23 cellular contexts compared by ENCODE assay signal in the genomic region with DNA sequence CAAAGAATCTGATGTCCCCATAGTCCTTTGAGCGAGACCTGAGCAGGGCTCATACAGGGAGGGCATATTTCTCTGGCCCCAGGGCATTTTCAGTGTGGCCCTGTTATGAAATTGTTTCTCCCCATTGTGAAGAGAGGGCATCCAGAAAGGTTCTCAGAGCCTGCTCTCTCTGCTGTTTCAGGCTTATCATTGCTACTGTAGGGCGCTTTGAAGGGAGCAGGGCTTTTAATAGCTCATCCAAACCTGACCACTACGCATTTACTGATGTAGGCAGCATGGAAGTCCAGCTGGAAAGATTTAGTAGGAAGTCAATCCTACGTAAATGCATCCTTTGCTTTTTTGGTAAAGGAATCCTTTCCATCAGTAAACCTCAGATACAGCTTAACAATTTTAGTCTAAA.
"Had no signal": no experiment of that assay in that cellular context is flagged by ENCODE, and none has a peak within 500 bp of the region (broad histone marks: within the 10 kb centered on the region; RNA-seq: fewer than 3 reads in every experiment).

No MANE protein-coding gene starts in this region.

- H3K9me3 ChIP-seq: MG63, SJCRH30 had no signal

- ATAC-seq: HepG2, SK-N-SH treated with all-trans-retinoic acid at 6 μM for 48 hours had no signal

- H3K27ac ChIP-seq: SJCRH30 had no signal

- H3K27me3 ChIP-seq: MG63, SJCRH30 had no signal

- H3K4me3 ChIP-seq: MG63, SJCRH30 had no signal

- DNase-seq: IMR-90, Karpas-422, KG1, MG63, NCI-H1092, NCI-H1105 treated with DMSO at 0.1 percent for 48 hours, NCI-H1417 treated with DMSO at 0.1 percent for 48 hours, NCI-H146, NCI-H1694 treated with DMSO at 0.1 percent for 48 hours, NCI-H1930, NCI-H2081, NCI-H2107, NCI-H226, NCI-H446, NCI-H510A, NCI-H524 treated with DMSO at 0.1 percent for 48 hours, NCI-H69, NCI-H774, RPMI8226, SHP77 treated with DMSO at 0.1 percent for 48 hours, SJCRH30 had no signal
